8 cellular contexts compared by ENCODE assay signal in the genomic region with DNA sequence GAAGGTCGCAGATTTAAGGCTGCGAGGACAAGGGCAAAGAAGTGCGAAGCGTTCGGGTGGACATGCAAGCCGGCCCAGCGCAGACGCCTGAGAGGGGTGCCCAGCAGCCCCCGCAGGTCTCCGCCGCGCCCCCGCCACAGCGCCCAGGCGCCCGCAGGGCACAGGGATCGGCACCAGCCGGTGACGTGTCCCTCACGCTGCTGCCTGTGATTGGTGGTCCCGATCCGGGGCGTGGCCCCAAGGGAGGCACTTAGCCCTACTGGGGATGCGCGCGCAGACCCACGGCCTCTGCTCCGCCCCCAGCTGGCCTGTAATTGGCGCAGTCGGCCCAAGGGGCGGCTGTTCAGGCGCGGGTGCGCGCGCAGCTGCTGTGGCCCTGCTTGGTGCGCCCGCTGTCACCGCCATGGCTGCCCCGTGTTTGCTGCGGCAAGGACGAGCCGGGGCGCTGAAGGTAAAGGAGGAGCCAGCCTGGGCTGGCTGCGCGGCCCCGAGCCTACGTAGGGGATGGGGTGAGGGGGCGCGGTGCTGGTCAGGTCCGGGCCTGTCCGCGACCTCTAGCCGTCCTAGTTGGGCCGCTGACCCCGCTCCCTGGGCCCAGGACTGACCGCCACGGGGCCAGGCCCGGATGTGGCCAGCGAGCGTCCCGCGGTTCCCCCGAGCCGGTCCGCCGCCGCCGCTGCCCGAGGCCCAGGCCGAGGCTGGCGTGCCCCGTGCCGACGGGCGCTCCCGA. TPM values are rescaled to one million over a fixed set of nuclear protein-coding genes. Genes with fewer than 3 reads are reported as not detected.
A peak's percentile ranks its signal among the peaks of the same experiment; 100 is the strongest.
DNase-seq lines count a peak whose midpoint lies in the region; ATAC-seq and TF ChIP-seq lines count a peak whose summit lies in the region.

A gene (plus strand): TSS at position 379 of the 730 bp plus-strand sequence. CDS start 25 bp downstream, at position 404.

- peak within 1 kb of the TSS; percentile 81 for H2AFZ ChIP-seq in KMS-11 (ENCODE audit: low read depth)

- H3K4me2 ChIP-seq in KMS-11, result peak within 1 kb of the TSS; percentile 83

- peak within 1 kb of the TSS; percentile 50 for H3K4me3 ChIP-seq in KMS-11 (IDR thresholded peaks at IDR 0.05; ENCODE audit: insufficient read depth, low read depth, low read length)
- peak within 1 kb of the TSS; percentile 60 to 99 (median 79) for H3K4me3 ChIP-seq in Peyer's patch
- peak within 1 kb of the TSS; percentile 81 to 94 for H3K4me3 ChIP-seq in muscle layer of duodenum (ENCODE audit: low read depth in 1 of 2, low read length in 2 of 2)

- TF ChIP-seq CTCF in KMS-11 (conservative IDR thresholded peaks at IDR 0.05; ENCODE audit: low read depth, low read length), result no peak
- peak in 2 of 6 experiments; percentile 18 to 20 for TF ChIP-seq CTCF in Peyer's patch (IDR thresholded peaks at IDR 0.05)

- H3K27ac ChIP-seq in KMS-11 (peak within 1 kb of the TSS; percentile 83), Peyer's patch (peak within 1 kb of the TSS; percentile 92 to 99 (median 95)), muscle layer of duodenum (ENCODE audit: low read length) (peak within 1 kb of the TSS; percentile 97)

- H3K4me1 ChIP-seq in KMS-11 (ENCODE audit: low read depth, poor library complexity, severe bottlenecking) (no peaks in the 10 kb centered on the region), Peyer's patch (no peaks in the 10 kb centered on the region), muscle layer of duodenum (ENCODE audit: control insufficient read depth in 1 of 2, insufficient read depth in 2 of 2, low read length in 2 of 2) (peaks cover 0 to 5% of the 10 kb centered on the region in 2 donors)

- peak; percentile 95 for TF ChIP-seq POLR2A in Peyer's patch (IDR thresholded peaks at IDR 0.05)

- H3K9me3 ChIP-seq in Peyer's patch (no peaks in the 10 kb centered on the region), muscle layer of duodenum (ENCODE audit: control insufficient read depth in 1 of 2, low read length in 2 of 2) (no peaks in the 10 kb centered on the region)

- H4K20me1 ChIP-seq in KMS-11 (ENCODE audit: insufficient read depth), result no peaks in the 10 kb centered on the region

- peak within 1 kb of the TSS; percentile 86 for H3K9ac ChIP-seq in KMS-11

- H3K27me3 ChIP-seq in KMS-11 (ENCODE audit: insufficient read depth, low read depth), result no peaks in the 10 kb centered on the region
- H3K27me3 ChIP-seq in Peyer's patch, result no peaks in the 10 kb centered on the region
- H3K27me3 ChIP-seq in muscle layer of duodenum (ENCODE audit: low read depth, low read length), result no peaks in the 10 kb centered on the region

- H3K36me3 ChIP-seq in KMS-11 (ENCODE audit: insufficient read depth) (peaks cover 2% of the 10 kb centered on the region; the same call in 1 of the 2 replicates), Peyer's patch (peaks cover 0 to 20% (median 0%) of the 10 kb centered on the region in 3 donors), muscle layer of duodenum (ENCODE audit: control insufficient read depth in 1 of 2, insufficient read depth in 2 of 2, low read length in 2 of 2) (peaks cover 6 to 18% of the 10 kb centered on the region in 2 donors)

- peaks cover 13% of the 10 kb centered on the region for H3K79me2 ChIP-seq in KMS-11 (ENCODE audit: insufficient read depth, low read depth)

- DNase-seq in DMS53 treated with DMSO at 0.1 percent for 48 hours (lab: John Stamatoyannopoulos, UW; ENCODE audit: unreplicated experiment) (peak; percentile 90), Peyer's patch (peak; percentile 100)
- DNase-seq in activated T-cell treated with anti-CD3 and anti-CD28 coated beads, Interleukin-2, amount 50 U/mL, for 48 hours, result peak; percentile 99 to 100
- peak; percentile 99 to 100 for DNase-seq in stimulated activated CD8-positive, alpha-beta memory T cell treated with anti-CD3 and anti-CD28 coated beads, Interleukin-7, amount 100 ng/mL, for 4 hours (ENCODE audit: low read depth in 2 of 2)

- ATAC-seq in GM21737 (IDR thresholded peaks at IDR 0.05; ENCODE audit: unreplicated experiment) (peak; percentile 86), esophagus mucosa (peak; percentile 99)

RNA-seq across cellular contexts. Expression of the gene that starts here (rescaled TPM):
- total RNA-seq in Peyer's patch, result 10 to 100 TPM; 32.9 to 73.4 (median 54.9) TPM
- 17.7 TPM for total RNA-seq in esophagus mucosa

Comparison
In these comparisons a context has a peak if more than half of its experiments do, and no peak if none do; other contexts are left out.
1. Peak in every context shown above with its lines: DNase-seq, ATAC-seq, H3K4me3 ChIP-seq and H3K27ac ChIP-seq.